In genomic region chr10:26540601-26541000, GRCh38 we compare ENCODE assay signal across 9 cellular contexts.
DNase-seq lines count a peak whose midpoint lies in the region; ATAC-seq lines count a peak whose summit lies in the region.
"Had no signal": no experiment of that assay in that cellular context is flagged by ENCODE, and none has a peak within 500 bp of the region (broad histone marks: within the 10 kb centered on the region; RNA-seq: fewer than 3 reads in every experiment).

No MANE protein-coding gene starts in this region.

- H3K27me3 Mint-ChIP-seq in activated CD8-positive, alpha-beta memory T cell treated with anti-CD3 and anti-CD28 coated beads, Interleukin-2, amount 10 ng/mL, durations not matched to agents 7 days and 5 days: no peaks in the 10 kb centered on the region
- H3K27me3 Mint-ChIP-seq in activated CD8-positive, alpha-beta T cell treated with anti-CD3 and anti-CD28 coated beads, Interleukin-2, amount 10 ng/mL, durations not matched to agents 7 days and 5 days (ENCODE audit: low read depth): no peaks in the 10 kb centered on the region
- no peaks in the 10 kb centered on the region for H3K27me3 Mint-ChIP-seq in stimulated activated naive B cell treated with anti-CD40 and anti-IgM and Interleukin-4, amounts not matched to agents 10 μg/mL and 1 μg/mL and 100 μg/mL, for 72 hours
- H3K27me3 Mint-ChIP-seq: CD4-positive, alpha-beta memory T cell had no signal

- ATAC-seq in activated CD8-positive, alpha-beta memory T cell treated with anti-CD3 and anti-CD28 coated beads, Interleukin-2, amount 10 ng/mL, durations not matched to agents 7 days and 5 days: peak; percentile 37
- ATAC-seq in HG02610 (IDR thresholded peaks at IDR 0.05; ENCODE audit: unreplicated experiment) (peak; percentile 33), GM21423 (IDR thresholded peaks at IDR 0.05; ENCODE audit: unreplicated experiment) (no peak), HG02588 (IDR thresholded peaks at IDR 0.05; ENCODE audit: unreplicated experiment) (no peak)
- peak; percentile 54 for ATAC-seq in activated CD8-positive, alpha-beta T cell treated with anti-CD3 and anti-CD28 coated beads, Interleukin-2, amount 10 ng/mL, durations not matched to agents 7 days and 5 days
- ATAC-seq in stimulated activated naive B cell treated with anti-CD40 and anti-IgM and Interleukin-4, amounts not matched to agents 10 μg/mL and 1 μg/mL and 100 μg/mL, for 72 hours (replicated peaks): peak; percentile 68

- H3K4me3 Mint-ChIP-seq in activated CD8-positive, alpha-beta memory T cell treated with anti-CD3 and anti-CD28 coated beads, Interleukin-2, amount 10 ng/mL, durations not matched to agents 7 days and 5 days: no peak overlapping the region
- no peak overlapping the region for H3K4me3 Mint-ChIP-seq in activated CD8-positive, alpha-beta T cell treated with anti-CD3 and anti-CD28 coated beads, Interleukin-2, amount 10 ng/mL, durations not matched to agents 7 days and 5 days
- no peak overlapping the region for H3K4me3 Mint-ChIP-seq in stimulated activated naive B cell treated with anti-CD40 and anti-IgM and Interleukin-4, amounts not matched to agents 10 μg/mL and 1 μg/mL and 100 μg/mL, for 72 hours
- H3K4me3 Mint-ChIP-seq: CD4-positive, alpha-beta memory T cell had no signal

- H3K36me3 Mint-ChIP-seq in activated CD8-positive, alpha-beta memory T cell treated with anti-CD3 and anti-CD28 coated beads, Interleukin-2, amount 10 ng/mL, durations not matched to agents 7 days and 5 days: peaks cover 48% of the 10 kb centered on the region
- peaks cover 60% of the 10 kb centered on the region for H3K36me3 Mint-ChIP-seq in activated CD8-positive, alpha-beta T cell treated with anti-CD3 and anti-CD28 coated beads, Interleukin-2, amount 10 ng/mL, durations not matched to agents 7 days and 5 days (ENCODE audit: low read depth)
- H3K36me3 Mint-ChIP-seq in stimulated activated naive B cell treated with anti-CD40 and anti-IgM and Interleukin-4, amounts not matched to agents 10 μg/mL and 1 μg/mL and 100 μg/mL, for 72 hours: peaks cover 45 to 59% of the 10 kb centered on the region in 2 donors

- no peak overlapping the region for H3K27ac Mint-ChIP-seq in activated CD8-positive, alpha-beta memory T cell treated with anti-CD3 and anti-CD28 coated beads, Interleukin-2, amount 10 ng/mL, durations not matched to agents 7 days and 5 days
- H3K27ac Mint-ChIP-seq in activated CD8-positive, alpha-beta T cell treated with anti-CD3 and anti-CD28 coated beads, Interleukin-2, amount 10 ng/mL, durations not matched to agents 7 days and 5 days: no peak overlapping the region
- peak overlapping the region; percentile 71 for H3K27ac Mint-ChIP-seq in stimulated activated naive B cell treated with anti-CD40 and anti-IgM and Interleukin-4, amounts not matched to agents 10 μg/mL and 1 μg/mL and 100 μg/mL, for 72 hours

- DNase-seq in activated CD8-positive, alpha-beta memory T cell treated with anti-CD3 and anti-CD28 coated beads, Interleukin-2, amount 10 ng/mL, durations not matched to agents 7 days and 5 days: no peak
- DNase-seq in activated CD8-positive, alpha-beta memory T cell treated with anti-CD3 and anti-CD28 coated beads, Interleukin-2, amount 50 U/mL, for 4 hours: no peak
- DNase-seq in activated CD8-positive, alpha-beta T cell treated with anti-CD3 and anti-CD28 coated beads, Interleukin-2, amount 10 ng/mL, durations not matched to agents 7 days and 5 days: no peak
- DNase-seq in stimulated activated naive B cell treated with anti-CD40 and anti-IgM and Interleukin-4, amounts not matched to agents 10 μg/mL and 1 μg/mL and 100 μg/mL, for 72 hours: peak; percentile 18
- DNase-seq in ecto neural progenitor cell (ENCODE audit: low spot score): no peak
- DNase-seq: CD4-positive, alpha-beta memory T cell had no signal

- CTCF ChIA-PET in activated CD8-positive, alpha-beta memory T cell treated with anti-CD3 and anti-CD28 coated beads, Interleukin-2, amount 10 ng/mL, durations not matched to agents 7 days and 5 days (lab: Charles Lee): no interaction called here
- CTCF ChIA-PET in activated CD8-positive, alpha-beta T cell treated with anti-CD3 and anti-CD28 coated beads, Interleukin-2, amount 10 ng/mL, durations not matched to agents 7 days and 5 days (lab: Charles Lee): interaction anchor here (1.1 kb wide), 1 partner anchor 205 kb away, joined by 4 read pairs; no protein-coding TSS in a partner anchor

- peaks cover 37% of the 10 kb centered on the region for H3K4me1 Mint-ChIP-seq in activated CD8-positive, alpha-beta memory T cell treated with anti-CD3 and anti-CD28 coated beads, Interleukin-2, amount 10 ng/mL, durations not matched to agents 7 days and 5 days
- H3K4me1 Mint-ChIP-seq in activated CD8-positive, alpha-beta T cell treated with anti-CD3 and anti-CD28 coated beads, Interleukin-2, amount 10 ng/mL, durations not matched to agents 7 days and 5 days (ENCODE audit: low read depth): peaks cover 32% of the 10 kb centered on the region
- peaks cover 27 to 44% of the 10 kb centered on the region in 2 donors for H3K4me1 Mint-ChIP-seq in stimulated activated naive B cell treated with anti-CD40 and anti-IgM and Interleukin-4, amounts not matched to agents 10 μg/mL and 1 μg/mL and 100 μg/mL, for 72 hours

- POLR2A ChIA-PET in activated CD8-positive, alpha-beta T cell treated with anti-CD3 and anti-CD28 coated beads, Interleukin-2, amount 10 ng/mL, durations not matched to agents 7 days and 5 days (lab: Charles Lee): no interaction called here

- H3K9me3 Mint-ChIP-seq in activated CD8-positive, alpha-beta memory T cell treated with anti-CD3 and anti-CD28 coated beads, Interleukin-2, amount 10 ng/mL, durations not matched to agents 7 days and 5 days (ENCODE audit: low read depth): no peaks in the 10 kb centered on the region
- no peaks in the 10 kb centered on the region for H3K9me3 Mint-ChIP-seq in activated CD8-positive, alpha-beta T cell treated with anti-CD3 and anti-CD28 coated beads, Interleukin-2, amount 10 ng/mL, durations not matched to agents 7 days and 5 days (ENCODE audit: insufficient read depth)
- peaks cover 2 to 4% of the 10 kb centered on the region in 2 donors for H3K9me3 Mint-ChIP-seq in stimulated activated naive B cell treated with anti-CD40 and anti-IgM and Interleukin-4, amounts not matched to agents 10 μg/mL and 1 μg/mL and 100 μg/mL, for 72 hours
- H3K9me3 Mint-ChIP-seq: CD4-positive, alpha-beta memory T cell had no signal

Comparison
In these comparisons a context has a peak if more than half of its experiments do, and no peak if none do; other contexts are left out.
1. ATAC-seq: peak in activated CD8-positive, alpha-beta memory T cell treated with anti-CD3 and anti-CD28 coated beads, Interleukin-2, amount 10 ng/mL, durations not matched to agents 7 days and 5 days (single experiment), HG02610 (single experiment), activated CD8-positive, alpha-beta T cell treated with anti-CD3 and anti-CD28 coated beads, Interleukin-2, amount 10 ng/mL, durations not matched to agents 7 days and 5 days (single experiment) and stimulated activated naive B cell treated with anti-CD40 and anti-IgM and Interleukin-4, amounts not matched to agents 10 μg/mL and 1 μg/mL and 100 μg/mL, for 72 hours (2 of 2); none in GM21423 (single experiment) and HG02588 (single experiment).